13 cellular contexts compared by ENCODE assay signal in the genomic region with DNA sequence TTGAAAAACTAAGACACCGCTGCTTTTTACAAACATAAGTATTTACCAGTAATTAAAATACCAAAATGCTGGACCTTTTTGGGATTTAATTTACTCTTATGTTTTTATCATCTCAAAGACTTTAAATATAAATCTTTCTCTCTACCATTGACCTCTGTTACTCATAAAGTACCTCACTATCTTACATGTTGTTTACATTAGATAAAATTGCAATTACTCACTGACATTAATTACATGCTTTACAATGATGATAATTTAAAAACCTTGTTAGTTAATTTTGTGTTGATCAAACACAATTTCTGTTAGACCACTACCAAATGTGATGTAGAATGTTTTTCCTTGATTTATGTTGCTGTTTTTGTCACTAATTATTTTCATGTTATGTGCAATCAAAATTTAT.
DNase-seq lines count a peak whose midpoint lies in the region; ATAC-seq and TF ChIP-seq lines count a peak whose summit lies in the region.
"Had no signal": no experiment of that assay in that cellular context is flagged by ENCODE, and none has a peak within 500 bp of the region (broad histone marks: within the 10 kb centered on the region; RNA-seq: fewer than 3 reads in every experiment).

No MANE protein-coding gene starts in this region.

- in situ Hi-C loops in GM13977 (cut with MboI; ENCODE audit: low pct_unique_long_range_greater_than_20kb, low sequenced_read_pairs, unreplicated experiment), result no loop called here

- peak overlapping the region; percentile 60 for H3K4me3 ChIP-seq in epithelial cell of proximal tubule (ENCODE audit: low read depth, low read length)
- H3K4me3 ChIP-seq: GM23338 had no signal

- TF ChIP-seq CTCF in epithelial cell of proximal tubule (conservative IDR thresholded peaks at IDR 0.05; ENCODE audit: low read depth, low read length), result no peak
- no peak for TF ChIP-seq CTCF in GM13977 (IDR thresholded peaks at IDR 0.05; ENCODE audit: extremely low read depth, insufficient read depth, missing control alignments)

- ATAC-seq in left colon, result peak; percentile 35
- ATAC-seq: HCT116 had no signal

- intact Hi-C loops in left colon (cut with DNase I, micrococcal nuclease), result no loop called here

- peak; percentile 17 for DNase-seq in HT-29 (ENCODE audit: low spot score)
- DNase-seq in NCI-H69 (lab: John Stamatoyannopoulos, UW), result peak; percentile 36
- no peak for DNase-seq in epithelial cell of proximal tubule (ENCODE audit: low read depth)
- no peak for DNase-seq in left colon
- no peak for DNase-seq in GM13977 (ENCODE audit: low spot score)
- DNase-seq in hepatic stellate cell (ENCODE audit: low spot score), result no peak
- DNase-seq in SIG-M5 (lab: John Stamatoyannopoulos, UW), result no peak
- no peak for DNase-seq in GF-D8 (lab: John Stamatoyannopoulos, UW)
- DNase-seq: C1 segment of cervical spinal cord; CD4-positive, alpha-beta memory T cell; DMS79 treated with DMSO at 0.1 percent for 48 hours had no signal

Comparison
In these comparisons a context has a peak if more than half of its experiments do, and no peak if none do; other contexts are left out.
1. DNase-seq: peak in HT-29 (single experiment) and NCI-H69 (single experiment); none in epithelial cell of proximal tubule (single experiment), left colon (0 of 2), GM13977 (single experiment), hepatic stellate cell (single experiment), SIG-M5 (single experiment) and GF-D8 (single experiment).